22 cellular contexts compared by ENCODE assay signal in genomic region chr2:219611866-219612604, GRCh38. TPM values are rescaled to one million over a fixed set of nuclear protein-coding genes. Genes with fewer than 3 reads are reported as not detected.
DNase-seq lines count a peak whose midpoint lies in the region; ATAC-seq and TF ChIP-seq lines count a peak whose summit lies in the region.
"Had no signal": no experiment of that assay in that cellular context is flagged by ENCODE, and none has a peak within 500 bp of the region (broad histone marks: within the 10 kb centered on the region; RNA-seq: fewer than 3 reads in every experiment).

No MANE protein-coding gene starts in this region.

- H3K27ac Mint-ChIP-seq in CD4-positive, alpha-beta memory T cell = peak overlapping the region in 4 of 7 donors; percentile 2 to 46 (median 4)
- peak overlapping the region; percentile 89; the same call in 1 of the 2 replicates for H3K27ac Mint-ChIP-seq in WTC11
- peak overlapping the region; percentile 57 for H3K27ac Mint-ChIP-seq in neural crest cell (ENCODE audit: unreplicated experiment)

- no peak overlapping the region for H3K4me3 ChIP-seq in CD4-positive, alpha-beta memory T cell (ENCODE audit: low read length in 2 of 2)
- H3K4me3 ChIP-seq in dorsolateral prefrontal cortex = no peak overlapping the region
- H3K4me3 ChIP-seq: SJCRH30, thoracic aorta had no signal

- H3K4me1 Mint-ChIP-seq in CD4-positive, alpha-beta memory T cell = peaks cover 9 to 16% (median 12%) of the 10 kb centered on the region in 4 donors
- H3K4me1 Mint-ChIP-seq in WTC11 (no peaks in the 10 kb centered on the region), neural crest cell (no peaks in the 10 kb centered on the region)

- TF ChIP-seq CTCF in WTC11 (IDR thresholded peaks at IDR 0.05) (no peak), neural crest cell (conservative IDR thresholded peaks at IDR 0.05) (no peak), dorsolateral prefrontal cortex (IDR thresholded peaks at IDR 0.05 in 54 of 56, conservative IDR thresholded peaks at IDR 0.05 in 2 of 56; ENCODE audit: low read depth in 1 of 56, partially characterized antibody in 56 of 56) (no peak)

- CTCF ChIA-PET in CD4-positive, alpha-beta memory T cell (lab: Charles Lee; ENCODE audit: partially characterized antibody) = no interaction called here
- CTCF ChIA-PET in WTC11 (lab: Charles Lee) = no interaction called here

- no peaks in the 10 kb centered on the region for H3K9me3 Mint-ChIP-seq in CD4-positive, alpha-beta memory T cell
- H3K9me3 Mint-ChIP-seq in WTC11 (no peaks in the 10 kb centered on the region), neural crest cell (no peaks in the 10 kb centered on the region)

- peak overlapping the region in 2 of 8 donors; percentile 1 to 48 for H3K4me3 Mint-ChIP-seq in CD4-positive, alpha-beta memory T cell
- H3K4me3 Mint-ChIP-seq in WTC11 (no peak overlapping the region), neural crest cell (no peak overlapping the region)

- H3K36me3 ChIP-seq in CD4-positive, alpha-beta memory T cell (ENCODE audit: insufficient read depth, low read length) = peaks cover 7% of the 10 kb centered on the region
- H3K36me3 ChIP-seq: SJCRH30 had no signal

- H3K27me3 Mint-ChIP-seq in CD4-positive, alpha-beta memory T cell = no peaks in the 10 kb centered on the region
- no peaks in the 10 kb centered on the region for H3K27me3 Mint-ChIP-seq in WTC11 (ENCODE audit: low read depth)
- no peaks in the 10 kb centered on the region for H3K27me3 Mint-ChIP-seq in neural crest cell (ENCODE audit: low read depth)

- H3K27me3 ChIP-seq in CD4-positive, alpha-beta memory T cell (ENCODE audit: insufficient read depth, low read length) = no peaks in the 10 kb centered on the region
- no peaks in the 10 kb centered on the region for H3K27me3 ChIP-seq in dorsolateral prefrontal cortex
- H3K27me3 ChIP-seq: SJCRH30 had no signal

- ATAC-seq in WTC11 (no peak), HG03460 (IDR thresholded peaks at IDR 0.05; ENCODE audit: unreplicated experiment) (no peak)
- ATAC-seq: PC-3 had no signal

- H3K36me3 Mint-ChIP-seq in CD4-positive, alpha-beta memory T cell = peaks cover 40 to 43% of the 10 kb centered on the region in 2 donors
- peaks cover 14% of the 10 kb centered on the region for H3K36me3 Mint-ChIP-seq in WTC11
- H3K36me3 Mint-ChIP-seq in neural crest cell (ENCODE audit: low read depth) = no peaks in the 10 kb centered on the region

- no peaks in the 10 kb centered on the region for H3K9me3 ChIP-seq in CD4-positive, alpha-beta memory T cell (ENCODE audit: control insufficient read depth in 1 of 2, low read length in 2 of 2)
- H3K9me3 ChIP-seq: SJCRH30, thoracic aorta had no signal

- POLR2A ChIA-PET in CD4-positive, alpha-beta memory T cell (lab: Charles Lee; ENCODE audit: partially characterized antibody) = no interaction called here
- POLR2A ChIA-PET in WTC11 (lab: Charles Lee) = no interaction called here

- H3K4me1 ChIP-seq in CD4-positive, alpha-beta memory T cell (ENCODE audit: insufficient read depth, low read length) = peaks cover 6% of the 10 kb centered on the region
- H3K4me1 ChIP-seq: parathyroid adenoma, SJCRH30 had no signal

- DNase-seq in NCI-H1436 (lab: John Stamatoyannopoulos, UW) = peak; percentile 2
- DNase-seq in NCI-H1436 treated with DMSO at 0.1 percent for 48 hours (lab: John Stamatoyannopoulos, UW) = no peak
- DNase-seq in CD4-positive, alpha-beta memory T cell = no peak
- no peak for DNase-seq in WTC11 (ENCODE audit: low spot score)
- no peak for DNase-seq in neural crest cell (ENCODE audit: low read depth, low spot score)
- DNase-seq in effector CD8-positive, alpha-beta T cell (lab: John Stamatoyannopoulos, UW) = no peak
- DNase-seq in dorsolateral prefrontal cortex = no peak
- DNase-seq: foreskin fibroblast; HCEC 1CT; hippocampal formation; NCI-H524; PC-3; SJCRH30; stimulated activated CD4-positive, alpha-beta T cell treated with anti-CD3 and anti-CD28 coated beads, Interleukin-4, amount 100 ng/mL, for 4 hours; stimulated activated CD8-positive, alpha-beta memory T cell treated with anti-CD3 and anti-CD28 coated beads, Interleukin-4, amount 100 ng/mL, for 48 hours had no signal

- intact Hi-C loops in CD4-positive, alpha-beta memory T cell (cut with micrococcal nuclease) = no loop called here
- intact Hi-C loops in dorsolateral prefrontal cortex (cut with DNase I) = no loop called here

- H3K27ac ChIP-seq in CD4-positive, alpha-beta memory T cell (ENCODE audit: low read depth, low read length) = no peak overlapping the region
- no peak overlapping the region for H3K27ac ChIP-seq in dorsolateral prefrontal cortex
- H3K27ac ChIP-seq: C4-2B, parathyroid adenoma, SJCRH30, thoracic aorta had no signal

TF ChIP-seq in WTC11, 78 proteins besides CTCF, POLR2A, EP300 and RAD21:
- TF ChIP-seq AFF4 (CRISPR knock-in tag; IDR thresholded peaks at IDR 0.05; ENCODE audit: borderline replicate concordance) (no peak), ZBTB21 (CRISPR knock-in tag; IDR thresholded peaks at IDR 0.05; ENCODE audit: borderline replicate concordance) (no peak)

RNA-seq across cellular contexts. Expression of gene STK11IP, which starts 14.4 kb away (rescaled TPM):
- 10 to 100 TPM; 48.7 to 50.2 TPM for total RNA-seq in CD4-positive, alpha-beta memory T cell
- 1 to 10 TPM; 8.3 to 9.8 TPM for polyA plus RNA-seq in CD4-positive, alpha-beta memory T cell
- total RNA-seq in WTC11 (2021) = 31.3 to 39.9 TPM (median 31.9 TPM) in 3 replicates
- 31.4 and 32.9 TPM in 2 replicates for total RNA-seq in neural crest cell
- total RNA-seq in dorsolateral prefrontal cortex = 10 to 100 TPM; 24.7 to 91.0 (median 46.3) TPM

RNA-seq across cellular contexts. Expression of gene SLC4A3, which starts 15.4 kb away (rescaled TPM):
- total RNA-seq in CD4-positive, alpha-beta memory T cell = not detected
- not detected for polyA plus RNA-seq in CD4-positive, alpha-beta memory T cell
- total RNA-seq in WTC11 (2021) (7.8 to 9.9 TPM (median 8.7 TPM) in 3 replicates), neural crest cell (10.0 and 11.4 TPM in 2 replicates), dorsolateral prefrontal cortex (10 to 100 TPM; 18.5 to 75.5 (median 53.9) TPM)
- total RNA-seq: T-helper 2 cell treated with Interferon-gamma antibody and Interleukin-4, amounts not matched to agents 100 ng/mL and 5 ng/mL, for 36 hours had no signal

RNA-seq across cellular contexts. Expression of gene INHA, which starts 39.9 kb away (rescaled TPM):
- total RNA-seq in CD4-positive, alpha-beta memory T cell = not detected
- not detected for polyA plus RNA-seq in CD4-positive, alpha-beta memory T cell
- total RNA-seq in WTC11 (2021) (1.1 to 1.8 TPM (median 1.4 TPM) in 3 replicates), neural crest cell (0.50 TPM in 1 of 2 replicates, not detected in the other), dorsolateral prefrontal cortex (1 to 10 TPM in 111 of 120 experiments, under 1 TPM in 8, not detected in 1; 0.54 to 6.4 (median 2.5) TPM)
- total RNA-seq: A172; endothelial cell of umbilical vein; T-helper 2 cell treated with Interferon-gamma antibody and Interleukin-4, amounts not matched to agents 100 ng/mL and 5 ng/mL, for 36 hours had no signal

RNA-seq across cellular contexts. Expression of gene OBSL1, which starts 40.7 kb away (rescaled TPM):
- total RNA-seq in CD4-positive, alpha-beta memory T cell = under 1 TPM in 1 of 2 experiments, not detected in 1; 0.09 TPM
- polyA plus RNA-seq in CD4-positive, alpha-beta memory T cell = not detected
- total RNA-seq in WTC11 (2021) (159 to 221 TPM (median 213 TPM) in 3 replicates), neural crest cell (122 and 123 TPM in 2 replicates), dorsolateral prefrontal cortex (100 to 1,000 TPM in 54 of 120 experiments, 10 to 100 TPM in 66; 54.9 to 144 (median 98.1) TPM)
- total RNA-seq: T-helper 2 cell treated with Interferon-gamma antibody and Interleukin-4, amounts not matched to agents 100 ng/mL and 5 ng/mL, for 36 hours had no signal

Comparison
In these comparisons a context has a peak if more than half of its experiments do, and no peak if none do; other contexts are left out.
1. H3K27ac Mint-ChIP-seq: peak in every context shown above with its lines; median percentile 89 in WTC11; 57 in neural crest cell; 4 in CD4-positive, alpha-beta memory T cell.